14 cellular contexts compared by ENCODE assay signal in genomic region chr22:50523458-50523805, GRCh38. TPM values are rescaled to one million over a fixed set of nuclear protein-coding genes. Genes with fewer than 3 reads are reported as not detected.
DNase-seq lines count a peak whose midpoint lies in the region; ATAC-seq and TF ChIP-seq lines count a peak whose summit lies in the region.
"Had no signal": no experiment of that assay in that cellular context is flagged by ENCODE, and none has a peak within 500 bp of the region (broad histone marks: within the 10 kb centered on the region; RNA-seq: fewer than 3 reads in every experiment).

No MANE protein-coding gene starts in this region.

- peak overlapping the region; percentile 92 for H3K27ac ChIP-seq in WERI-Rb-1
- H3K27ac ChIP-seq in uterus: no peak overlapping the region
- H3K27ac ChIP-seq: sigmoid colon, thyroid gland had no signal

- H3K4me3 ChIP-seq in WERI-Rb-1 (ENCODE audit: low read depth, low read length): no peak overlapping the region
- H3K4me3 ChIP-seq in uterus: no peak overlapping the region
- H3K4me3 ChIP-seq: sigmoid colon, thyroid gland had no signal

- no peaks in the 10 kb centered on the region for H3K4me1 ChIP-seq in uterus

- H3K27me3 Mint-ChIP-seq in activated CD4-positive, alpha-beta T cell treated with anti-CD3 and anti-CD28 coated beads, Interleukin-2, amount 10 ng/mL, durations not matched to agents 24 days and 14 days: no peaks in the 10 kb centered on the region
- H3K27me3 Mint-ChIP-seq in activated CD4-positive, alpha-beta T cell treated with anti-CD3 and anti-CD28 coated beads for 36 hours: no peaks in the 10 kb centered on the region
- peaks cover 12% of the 10 kb centered on the region for H3K27me3 Mint-ChIP-seq in nephron (ENCODE audit: low read depth)
- H3K27me3 Mint-ChIP-seq: activated B cell treated with CpG ODN at 0.5 μM for 24 hours had no signal

- POLR2A ChIA-PET in activated CD4-positive, alpha-beta T cell treated with anti-CD3 and anti-CD28 coated beads for 36 hours (lab: Charles Lee): interaction anchor here (0.6 to 3.1 kb wide), 3 partner anchors 15 to 268 kb away, joined by 3 to 25 read pairs (median 10); partner anchors contain the start of genes LMF2 and NCAPH2

- intact Hi-C loops in activated CD4-positive, alpha-beta T cell treated with anti-CD3 and anti-CD28 coated beads, Interleukin-2, amount 10 ng/mL, durations not matched to agents 24 days and 14 days (cut with micrococcal nuclease): no loop called here
- intact Hi-C loops in activated CD4-positive, alpha-beta T cell treated with anti-CD3 and anti-CD28 coated beads for 36 hours (cut with DNase I, micrococcal nuclease): no loop called here
- intact Hi-C loops in uterus (cut with DNase I; ENCODE audit: low total_unique reads): no loop called here

- H3K27ac Mint-ChIP-seq in activated CD4-positive, alpha-beta T cell treated with anti-CD3 and anti-CD28 coated beads, Interleukin-2, amount 10 ng/mL, durations not matched to agents 24 days and 14 days: no peak overlapping the region
- no peak overlapping the region for H3K27ac Mint-ChIP-seq in activated CD4-positive, alpha-beta T cell treated with anti-CD3 and anti-CD28 coated beads for 36 hours
- no peak overlapping the region for H3K27ac Mint-ChIP-seq in nephron
- H3K27ac Mint-ChIP-seq: activated B cell treated with CpG ODN at 0.5 μM for 24 hours had no signal

- H3K9me3 ChIP-seq in WERI-Rb-1 (ENCODE audit: severe bottlenecking) (no peaks in the 10 kb centered on the region), uterus (no peaks in the 10 kb centered on the region)
- H3K9me3 ChIP-seq: sigmoid colon, thyroid gland had no signal

- H3K36me3 Mint-ChIP-seq in activated CD4-positive, alpha-beta T cell treated with anti-CD3 and anti-CD28 coated beads, Interleukin-2, amount 10 ng/mL, durations not matched to agents 24 days and 14 days (ENCODE audit: low read depth): peaks cover 43% of the 10 kb centered on the region
- peaks cover 23% of the 10 kb centered on the region for H3K36me3 Mint-ChIP-seq in activated CD4-positive, alpha-beta T cell treated with anti-CD3 and anti-CD28 coated beads for 36 hours (ENCODE audit: low read depth)
- H3K36me3 Mint-ChIP-seq in nephron (ENCODE audit: low read depth): peaks cover 16% of the 10 kb centered on the region

- CTCF ChIA-PET in activated CD4-positive, alpha-beta T cell treated with anti-CD3 and anti-CD28 coated beads for 36 hours (lab: Charles Lee): interaction anchor here (1.2 kb wide), 1 partner anchor 98 kb away, joined by 4 read pairs; no protein-coding TSS in a partner anchor

- peak overlapping the region; percentile 43 for H3K4me3 Mint-ChIP-seq in activated CD4-positive, alpha-beta T cell treated with anti-CD3 and anti-CD28 coated beads, Interleukin-2, amount 10 ng/mL, durations not matched to agents 24 days and 14 days
- H3K4me3 Mint-ChIP-seq in activated CD4-positive, alpha-beta T cell treated with anti-CD3 and anti-CD28 coated beads for 36 hours: no peak overlapping the region
- H3K4me3 Mint-ChIP-seq in nephron: peak overlapping the region; percentile 23 to 71 (median 58)

- peaks cover 26% of the 10 kb centered on the region for H3K4me1 Mint-ChIP-seq in activated CD4-positive, alpha-beta T cell treated with anti-CD3 and anti-CD28 coated beads, Interleukin-2, amount 10 ng/mL, durations not matched to agents 24 days and 14 days
- peaks cover 27% of the 10 kb centered on the region for H3K4me1 Mint-ChIP-seq in activated CD4-positive, alpha-beta T cell treated with anti-CD3 and anti-CD28 coated beads for 36 hours
- H3K4me1 Mint-ChIP-seq in nephron: peaks cover 6% of the 10 kb centered on the region

- DNase-seq in activated CD4-positive, alpha-beta T cell treated with anti-CD3 and anti-CD28 coated beads, Interleukin-2, amount 10 ng/mL, durations not matched to agents 24 days and 14 days: no peak
- no peak for DNase-seq in activated CD4-positive, alpha-beta T cell treated with anti-CD3 and anti-CD28 coated beads for 36 hours
- DNase-seq in WERI-Rb-1: no peak
- DNase-seq in uterus: no peak
- DNase-seq: activated B cell treated with CpG ODN at 0.5 μM for 24 hours, DMS 273 treated with DMSO at 0.1 percent for 48 hours, NCI-H1092, NCI-H526, thyroid gland had no signal

- TF ChIP-seq CTCF in WERI-Rb-1 (IDR thresholded peaks at IDR 0.05; ENCODE audit: low read depth, low read length): no peak
- no peak for TF ChIP-seq CTCF in nephron (IDR thresholded peaks at IDR 0.05; ENCODE audit: unreplicated experiment in 3 of 3)
- no peak for TF ChIP-seq CTCF in uterus (IDR thresholded peaks at IDR 0.05)

- ATAC-seq in activated CD4-positive, alpha-beta T cell treated with anti-CD3 and anti-CD28 coated beads for 36 hours: no peak
- ATAC-seq in GM21515 (IDR thresholded peaks at IDR 0.05; ENCODE audit: unreplicated experiment): no peak

- H3K27me3 ChIP-seq in WERI-Rb-1 (ENCODE audit: insufficient read depth, low read depth, severe bottlenecking): no peaks in the 10 kb centered on the region
- no peaks in the 10 kb centered on the region for H3K27me3 ChIP-seq in uterus
- H3K27me3 ChIP-seq: sigmoid colon, thyroid gland had no signal

- H3K9me3 Mint-ChIP-seq in activated CD4-positive, alpha-beta T cell treated with anti-CD3 and anti-CD28 coated beads, Interleukin-2, amount 10 ng/mL, durations not matched to agents 24 days and 14 days: no peaks in the 10 kb centered on the region
- H3K9me3 Mint-ChIP-seq in activated CD4-positive, alpha-beta T cell treated with anti-CD3 and anti-CD28 coated beads for 36 hours (ENCODE audit: low read depth): no peaks in the 10 kb centered on the region
- no peaks in the 10 kb centered on the region for H3K9me3 Mint-ChIP-seq in nephron
- H3K9me3 Mint-ChIP-seq: activated B cell treated with CpG ODN at 0.5 μM for 24 hours had no signal

- H3K36me3 ChIP-seq in WERI-Rb-1: peaks cover 62% of the 10 kb centered on the region
- H3K36me3 ChIP-seq in uterus: no peaks in the 10 kb centered on the region

- no peak for TF ChIP-seq POLR2A in uterus (IDR thresholded peaks at IDR 0.05)

RNA-seq across cellular contexts. Expression of gene SCO2, which starts 2.0 kb away (rescaled TPM):
- 5.3 and 11.2 TPM in 2 replicates for total RNA-seq in activated CD4-positive, alpha-beta T cell treated with anti-CD3 and anti-CD28 coated beads, Interleukin-2, amount 10 ng/mL, durations not matched to agents 24 days and 14 days
- 1 to 10 TPM; 2.4 to 5.6 TPM for total RNA-seq in activated CD4-positive, alpha-beta T cell treated with anti-CD3 and anti-CD28 coated beads for 36 hours
- 1 to 10 TPM in 2 of 4 donors, not detected in 2; 3.5 to 3.9 TPM for total RNA-seq in uterus

RNA-seq across cellular contexts. Expression of gene TYMP, which starts 6.4 kb away (rescaled TPM):
- total RNA-seq in activated CD4-positive, alpha-beta T cell treated with anti-CD3 and anti-CD28 coated beads, Interleukin-2, amount 10 ng/mL, durations not matched to agents 24 days and 14 days: 62.1 and 63.0 TPM in 2 replicates
- total RNA-seq in activated CD4-positive, alpha-beta T cell treated with anti-CD3 and anti-CD28 coated beads for 36 hours: 10 to 100 TPM; 26.9 to 44.3 TPM
- total RNA-seq in uterus: 10 to 100 TPM in 3 of 4 donors, 1 to 10 TPM in 1; 4.4 to 21.5 (median 15.6) TPM

RNA-seq across cellular contexts. Expression of gene NCAPH2, which starts 15.4 kb away (rescaled TPM):
- total RNA-seq in activated CD4-positive, alpha-beta T cell treated with anti-CD3 and anti-CD28 coated beads, Interleukin-2, amount 10 ng/mL, durations not matched to agents 24 days and 14 days: 131 and 133 TPM in 2 replicates
- total RNA-seq in activated CD4-positive, alpha-beta T cell treated with anti-CD3 and anti-CD28 coated beads for 36 hours: 100 to 1,000 TPM; 115 to 123 TPM
- total RNA-seq in uterus: 100 to 1,000 TPM in 1 of 4 donors, 10 to 100 TPM in 3; 51.7 to 155 (median 55.4) TPM

RNA-seq across cellular contexts. Expression of gene LMF2, which starts 15.9 kb away (rescaled TPM):
- total RNA-seq in activated CD4-positive, alpha-beta T cell treated with anti-CD3 and anti-CD28 coated beads, Interleukin-2, amount 10 ng/mL, durations not matched to agents 24 days and 14 days: 78.4 and 79.2 TPM in 2 replicates
- 10 to 100 TPM; 46.8 to 49.4 TPM for total RNA-seq in activated CD4-positive, alpha-beta T cell treated with anti-CD3 and anti-CD28 coated beads for 36 hours
- 10 to 100 TPM; 19.7 to 61.3 (median 32.0) TPM for total RNA-seq in uterus

RNA-seq across cellular contexts. Expression of gene KLHDC7B, which starts 22.3 kb away (rescaled TPM):
- total RNA-seq in activated CD4-positive, alpha-beta T cell treated with anti-CD3 and anti-CD28 coated beads, Interleukin-2, amount 10 ng/mL, durations not matched to agents 24 days and 14 days: 5.3 and 6.8 TPM in 2 replicates
- total RNA-seq in activated CD4-positive, alpha-beta T cell treated with anti-CD3 and anti-CD28 coated beads for 36 hours: 1 to 10 TPM; 5.7 to 6.4 TPM
- total RNA-seq in uterus: not detected
- total RNA-seq: dermis microvascular lymphatic vessel endothelial cell, fibroblast of villous mesenchyme, sigmoid colon had no signal
